Comparison of ENCODE assay signal across 8 cellular contexts in genomic region chr11:117985953-117986887, GRCh38. TPM values are rescaled to one million over a fixed set of nuclear protein-coding genes. Genes with fewer than 3 reads are reported as not detected.
A peak's percentile ranks its signal among the peaks of the same experiment; 100 is the strongest.
DNase-seq lines count a peak whose midpoint lies in the region; ATAC-seq and TF ChIP-seq lines count a peak whose summit lies in the region.

IL10RA (plus strand) TSS chr11:117986394; CDS start chr11:117986468, 74 bp downstream.

- H3K27ac ChIP-seq in prostate gland, result peak within 1 kb of the TSS; percentile 26 to 27
- H3K27ac ChIP-seq in urinary bladder (ENCODE audit: low read depth), result peak within 1 kb of the TSS; percentile 43

- H3K9me3 ChIP-seq in prostate gland, result no peaks in the 10 kb centered on the region

- ATAC-seq in GM19395 (IDR thresholded peaks at IDR 0.05; ENCODE audit: unreplicated experiment), result peak; percentile 83
- peak; percentile 92 for ATAC-seq in HG03571 (IDR thresholded peaks at IDR 0.05; ENCODE audit: unreplicated experiment)
- peak; percentile 82 to 84 for ATAC-seq in activated naive CD4-positive, alpha-beta T cell treated with anti-CD3 and anti-CD28 coated beads, Interleukin-2, amount 50 U/mL, for 72 hours
- peak; percentile 98 for ATAC-seq in left ventricle myocardium superior

- peaks cover 59% of the 10 kb centered on the region for H3K27me3 Mint-ChIP-seq in Calu3 (ENCODE audit: unreplicated experiment)

- peak; percentile 79 for DNase-seq in Calu3
- DNase-seq in SK-N-DZ (ENCODE audit: low spot score), result peak; percentile 29
- DNase-seq in activated naive CD4-positive, alpha-beta T cell treated with anti-CD3 and anti-CD28 coated beads, Interleukin-2, amount 50 U/mL, for 72 hours (ENCODE audit: low spot score in 2 of 2), result peak; percentile 91 to 92
- peak; percentile 92 for DNase-seq in left ventricle myocardium superior
- peak; percentile 47 for DNase-seq in prostate gland (ENCODE audit: low spot score)

- H3K9me3 Mint-ChIP-seq in Calu3 (ENCODE audit: low read depth, unreplicated experiment), result no peaks in the 10 kb centered on the region
- H3K9me3 Mint-ChIP-seq in activated naive CD4-positive, alpha-beta T cell treated with anti-CD3 and anti-CD28 coated beads, Interleukin-2, amount 50 U/mL, for 72 hours, result peaks cover 0 to 5% of the 10 kb centered on the region in 2 donors

- intact Hi-C loops in Calu3 (cut with micrococcal nuclease; ENCODE audit: unreplicated experiment), result no loop called here
- intact Hi-C loops in left ventricle myocardium superior (cut with micrococcal nuclease), result no loop called here
- intact Hi-C loops in prostate gland (cut with DNase I), result no loop called here

- H3K27me3 ChIP-seq in prostate gland (replicated peaks; ENCODE audit: insufficient read depth), result peaks cover 2% of the 10 kb centered on the region

- peaks cover 5% of the 10 kb centered on the region for H3K4me1 Mint-ChIP-seq in Calu3 (ENCODE audit: low read depth, unreplicated experiment)

- peak within 1 kb of the TSS; percentile 81 for H3K4me3 Mint-ChIP-seq in Calu3 (ENCODE audit: low read depth, unreplicated experiment)

- TF ChIP-seq CTCF in Calu3 (IDR thresholded peaks at IDR 0.05; ENCODE audit: unreplicated experiment) (no peak), prostate gland (IDR thresholded peaks at IDR 0.05) (no peak)

- H3K4me3 ChIP-seq in prostate gland, result peak within 1 kb of the TSS; percentile 31 to 35
- peak within 1 kb of the TSS; percentile 43 for H3K4me3 ChIP-seq in urinary bladder (ENCODE audit: low read depth, low read length)

- H3K4me1 ChIP-seq in prostate gland (replicated peaks), result no peaks in the 10 kb centered on the region
- H3K4me1 ChIP-seq in urinary bladder (ENCODE audit: insufficient read depth), result no peaks in the 10 kb centered on the region

- no peak within 1 kb of the TSS for H3K27ac Mint-ChIP-seq in Calu3 (ENCODE audit: unreplicated experiment)
- H3K27ac Mint-ChIP-seq in activated naive CD4-positive, alpha-beta T cell treated with anti-CD3 and anti-CD28 coated beads, Interleukin-2, amount 50 U/mL, for 72 hours, result peak within 1 kb of the TSS; percentile 93 to 97

- WGBS in prostate gland, result 6% methylated on average over 43 of the region's 71 CpGs
- 4% methylated on average over 71 of the region's 71 CpGs for WGBS in urinary bladder

- BruUV-seq in Calu3 (replicated peaks; lab: Mats Ljungman, UMichigan), result no TSS peak

- CTCF ChIA-PET in Calu3 (lab: Charles Lee), result interaction anchor here (0.6 kb wide), 1 partner anchor 43 kb away, joined by 4 read pairs; no protein-coding TSS in a partner anchor

- TF ChIP-seq POLR2A in prostate gland (IDR thresholded peaks at IDR 0.05), result peak; percentile 60

- H3K36me3 ChIP-seq in prostate gland (no peaks in the 10 kb centered on the region), urinary bladder (ENCODE audit: insufficient read depth) (no peaks in the 10 kb centered on the region)

- peaks cover 9% of the 10 kb centered on the region for H3K36me3 Mint-ChIP-seq in Calu3 (ENCODE audit: insufficient read depth, unreplicated experiment)
- H3K36me3 Mint-ChIP-seq in activated naive CD4-positive, alpha-beta T cell treated with anti-CD3 and anti-CD28 coated beads, Interleukin-2, amount 50 U/mL, for 72 hours, result peaks cover 35 to 44% of the 10 kb centered on the region in 2 donors

RNA-seq across cellular contexts. Expression of gene IL10RA, which starts in this region (rescaled TPM):
- 0.05 and 0.76 TPM in 2 replicates for total RNA-seq in Calu3 (2022)
- polyA plus RNA-seq in SK-N-DZ (2014; cell fraction: cytosol; rRNA removed), result not detected in 2 replicates
- polyA plus RNA-seq in SK-N-DZ (2014; cell fraction: nucleus; rRNA removed), result not detected in 2 replicates
- 10 to 100 TPM; 31.6 to 32.2 TPM for total RNA-seq in activated naive CD4-positive, alpha-beta T cell treated with anti-CD3 and anti-CD28 coated beads, Interleukin-2, amount 50 U/mL, for 72 hours
- 6.0 TPM for total RNA-seq in left ventricle myocardium superior
- 10 to 100 TPM in 1 of 2 donors, 1 to 10 TPM in 1; 4.5 to 10.7 TPM for total RNA-seq in prostate gland
- 8.7 TPM for total RNA-seq in urinary bladder
- polyA plus RNA-seq in urinary bladder, result 10.8 TPM

Comparison
In these comparisons a context has a peak if more than half of its experiments do, and no peak if none do; other contexts are left out.
1. Peak in every context shown above with its lines: DNase-seq, ATAC-seq, H3K4me3 ChIP-seq and H3K27ac ChIP-seq.
2. Peak in DNase-seq in Calu3; RNA of the gene not detected or under 1 TPM.
3. DNase-seq: peak in every context shown above with its lines; median percentile 92 in left ventricle myocardium superior; 92 in activated naive CD4-positive, alpha-beta T cell treated with anti-CD3 and anti-CD28 coated beads, Interleukin-2, amount 50 U/mL, for 72 hours; 79 in Calu3; 47 in prostate gland; 29 in SK-N-DZ.